ENCODE assay signal across 17 cellular contexts in the genomic region with DNA sequence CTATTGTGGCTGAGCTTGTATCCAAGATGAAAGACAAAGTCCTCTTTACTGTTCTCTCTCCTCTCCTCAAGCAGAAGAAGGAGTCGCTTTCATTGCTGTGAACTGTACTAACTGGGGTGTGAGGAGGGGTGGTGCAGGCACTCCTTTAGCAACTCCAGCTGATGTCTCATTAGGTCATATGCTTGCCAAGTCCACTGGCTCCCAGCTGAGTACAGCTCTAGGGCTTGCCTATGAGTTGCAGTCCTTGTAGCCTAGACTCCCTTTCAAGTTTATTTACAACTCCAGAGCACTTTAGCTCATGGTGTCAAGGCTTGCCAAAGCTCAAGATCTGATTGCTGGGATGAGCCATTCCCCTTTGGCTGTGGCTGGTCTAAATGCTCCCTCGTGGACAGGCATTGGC. TPM values are rescaled to one million over a fixed set of nuclear protein-coding genes. Genes with fewer than 3 reads are reported as not detected.
DNase-seq lines count a peak whose midpoint lies in the region; ATAC-seq and TF ChIP-seq lines count a peak whose summit lies in the region.
"Had no signal": no experiment of that assay in that cellular context is flagged by ENCODE, and none has a peak within 500 bp of the region (broad histone marks: within the 10 kb centered on the region; RNA-seq: fewer than 3 reads in every experiment).

No MANE protein-coding gene starts in this region.

- peak; percentile 2 for DNase-seq in AG10803 (ENCODE audit: low read depth)
- peak; percentile 35 for DNase-seq in epithelial cell of esophagus (ENCODE audit: low read depth)
- peak in 1 of 2 donors; percentile 9 for DNase-seq in heart right ventricle
- DNase-seq in sciatic nerve (ENCODE audit: low spot score), result no peak
- no peak for DNase-seq in activated gamma-delta T cell (lab: John Stamatoyannopoulos, UW)
- no peak for DNase-seq in activated CD4-positive, alpha-beta T cell treated with anti-CD3 and anti-CD28 coated beads, Interleukin-2, amount 50 U/mL, for 48 hours
- DNase-seq: COR-L47; DMS153; HCEC 1CT; NCI-H1436 treated with DMSO at 0.1 percent for 48 hours; NCI-H2081; NCI-H524; NK-92 treated with Interleukin-12 subunit alpha and Interleukin-12 subunit beta, amount 100 ng/mL, for 24 hours had no signal

- WGBS in heart right ventricle, 2 donors, result 69 to 74% methylated on average over 2 of the region's 2 CpGs

- ATAC-seq in heart right ventricle, result peak in 7 of 8 donors; percentile 28 to 90 (median 65)
- peak; percentile 93 for ATAC-seq in sciatic nerve
- no peak for ATAC-seq in HG03039 (IDR thresholded peaks at IDR 0.05; ENCODE audit: unreplicated experiment)
- no peak for ATAC-seq in GM21529 (IDR thresholded peaks at IDR 0.05; ENCODE audit: unreplicated experiment)

- no peak for TF ChIP-seq CTCF in AG10803 (conservative IDR thresholded peaks at IDR 0.05; ENCODE audit: low read length)
- TF ChIP-seq CTCF in epithelial cell of esophagus (IDR thresholded peaks at IDR 0.05; ENCODE audit: insufficient read depth, low read depth, low read length, missing control alignments), result no peak
- no peak for TF ChIP-seq CTCF in heart right ventricle (IDR thresholded peaks at IDR 0.05)

- peaks cover 0 to 12% (median 0%) of the 10 kb centered on the region in 11 donors for H3K9me3 ChIP-seq in heart right ventricle

- H3K27me3 ChIP-seq in heart right ventricle, result no peaks in the 10 kb centered on the region

- intact Hi-C loops in heart right ventricle (cut with DNase I), result loop anchor here in 1 of 10 donors (10.0 kb wide), 1 partner anchor 1354 kb away; no protein-coding TSS in a partner anchor
- intact Hi-C loops in sciatic nerve (cut with DNase I), result no loop called here

- no peak overlapping the region for H3K4me3 ChIP-seq in AG10803 (ENCODE audit: low read length)
- no peak overlapping the region for H3K4me3 ChIP-seq in epithelial cell of esophagus (ENCODE audit: low read length)
- H3K4me3 ChIP-seq in heart right ventricle, result no peak overlapping the region
- H3K4me3 ChIP-seq: SK-N-MC had no signal

- no peaks in the 10 kb centered on the region for H3K4me1 ChIP-seq in heart right ventricle

- no peaks in the 10 kb centered on the region for H3K36me3 ChIP-seq in heart right ventricle

- H3K27ac ChIP-seq in heart right ventricle, result no peak overlapping the region
- H3K27ac ChIP-seq: C4-2B, SK-N-MC had no signal

RNA-seq across cellular contexts. Expression of a gene that starts 55.1 kb away (rescaled TPM):
- 10 to 100 TPM in 8 of 10 donors, 1 to 10 TPM in 2; 7.3 to 17.5 (median 11.3) TPM for total RNA-seq in heart right ventricle
- 1 to 10 TPM; 6.0 to 6.2 TPM for polyA plus RNA-seq in heart right ventricle
- 19.6 TPM for total RNA-seq in sciatic nerve

Comparison
In these comparisons a context has a peak if more than half of its experiments do, and no peak if none do; other contexts are left out.
1. DNase-seq: peak in AG10803 (single experiment) and epithelial cell of esophagus (single experiment); none in sciatic nerve (single experiment), activated gamma-delta T cell (single experiment) and activated CD4-positive, alpha-beta T cell treated with anti-CD3 and anti-CD28 coated beads, Interleukin-2, amount 50 U/mL, for 48 hours (0 of 2).
2. ATAC-seq: peak in heart right ventricle (7 of 8) and sciatic nerve (single experiment); none in HG03039 (single experiment) and GM21529 (single experiment).